Comparison of ENCODE assay signal across 1 cellular context in the genomic region with DNA sequence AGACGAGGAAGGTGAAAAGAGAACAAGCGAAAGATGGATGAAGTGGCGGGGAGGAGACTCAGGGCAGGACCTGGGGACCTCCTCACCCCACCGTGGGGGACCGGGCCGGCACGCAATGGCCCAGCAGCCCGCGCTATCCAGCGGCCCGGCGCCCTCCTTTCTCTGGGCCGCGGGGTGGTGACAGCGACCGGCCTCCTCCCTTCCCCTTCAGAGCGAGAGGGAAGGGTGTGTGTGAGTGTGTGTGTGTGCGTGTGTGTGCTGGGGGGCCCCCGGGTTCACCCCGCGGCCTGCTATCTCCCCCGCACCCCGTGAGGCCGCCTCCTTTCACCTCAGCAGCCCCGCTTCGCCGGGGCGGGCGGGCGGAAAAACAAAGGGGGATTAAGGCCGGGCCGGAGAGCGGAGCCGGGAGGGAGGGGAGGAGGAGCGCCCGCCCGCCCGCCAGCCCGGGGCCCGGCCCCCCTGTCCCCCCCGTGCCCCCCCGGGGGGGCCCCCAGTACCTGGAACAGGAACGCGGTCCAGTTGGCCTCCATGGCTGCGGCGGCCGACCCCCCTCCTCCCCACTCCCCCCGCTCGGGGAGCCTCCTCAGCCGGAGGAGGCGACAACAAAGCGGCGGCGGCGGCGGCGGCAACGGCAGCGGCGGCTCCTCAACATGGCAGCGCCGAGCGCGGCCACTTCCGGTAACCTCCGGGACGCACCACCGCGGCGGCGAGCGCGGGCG.
TF ChIP-seq lines count a peak whose summit lies in the region.

Gene VEZF1 (minus strand): TSS at position 673 of the 719 bp plus-strand sequence. CDS start 143 bp downstream, at position 530.

TF ChIP-seq in HepG2, 621 proteins besides CTCF, POLR2A, EP300 and RAD21 (continued from another document and continues in another):
- peak; percentile 36 for TF ChIP-seq DZIP1 (CRISPR knock-in tag; IDR thresholded peaks at IDR 0.05)
- TF ChIP-seq POLR2AphosphoS5 (IDR thresholded peaks at IDR 0.05; ENCODE audit: low read depth, low read length): no peak; the same call in 1 of the 2 replicates
- TF ChIP-seq PCBP2 (optimal IDR thresholded peaks at IDR 0.05; ENCODE audit: low read depth, low read length, poor library complexity, severe bottlenecking): no peak
- TF ChIP-seq SMAD1 (CRISPR knock-in tag; IDR thresholded peaks at IDR 0.05; ENCODE audit: borderline replicate concordance, low read depth): no peak
- TF ChIP-seq TCF7L2 (IDR thresholded peaks at IDR 0.05; ENCODE audit: low read depth, low read length): no peak
- no peak; the same call in 1 of the 2 replicates for TF ChIP-seq ZNF792 (CRISPR knock-in tag; IDR thresholded peaks at IDR 0.05)
- TF ChIP-seq ZNF446 (CRISPR knock-in tag; IDR thresholded peaks at IDR 0.05): peak; percentile 92; the same call in 1 of the 2 replicates
- 0 out of 2 replicates have a peak, but pooled peaks have one; percentile 73 for TF ChIP-seq MTA1 (CRISPR knock-in tag; IDR thresholded peaks at IDR 0.05; ENCODE audit: borderline replicate concordance)
- TF ChIP-seq HOXA3 (CRISPR knock-in tag; IDR thresholded peaks at IDR 0.05): peak; percentile 74; the same call in 1 of the 2 replicates
- peak; percentile 20 for TF ChIP-seq ZNF451 (CRISPR knock-in tag; IDR thresholded peaks at IDR 0.05)
- TF ChIP-seq KLF6 (CRISPR knock-in tag; IDR thresholded peaks at IDR 0.05): peak; percentile 71; the same call in 1 of the 2 replicates
- no peak for TF ChIP-seq RXRB (CRISPR knock-in tag; IDR thresholded peaks at IDR 0.05; ENCODE audit: borderline replicate concordance)
- TF ChIP-seq ARHGAP35 (CRISPR knock-in tag; IDR thresholded peaks at IDR 0.05; ENCODE audit: borderline replicate concordance): peak; percentile 6; the same call in 1 of the 2 replicates
- no peak for TF ChIP-seq PRPF4 (IDR thresholded peaks at IDR 0.05; ENCODE audit: low read depth, low read length, poor library complexity, severe bottlenecking)
- TF ChIP-seq SALL1 (CRISPR knock-in tag; IDR thresholded peaks at IDR 0.05): peak; percentile 57
- no peak for TF ChIP-seq ZNF18 (CRISPR knock-in tag; IDR thresholded peaks at IDR 0.05; ENCODE audit: insufficient replicate concordance)
- TF ChIP-seq NFATC3 (CRISPR knock-in tag; IDR thresholded peaks at IDR 0.05): 0 out of 2 replicates have a peak, but pooled peaks have one; percentile 54
- TF ChIP-seq, protein P1, sequence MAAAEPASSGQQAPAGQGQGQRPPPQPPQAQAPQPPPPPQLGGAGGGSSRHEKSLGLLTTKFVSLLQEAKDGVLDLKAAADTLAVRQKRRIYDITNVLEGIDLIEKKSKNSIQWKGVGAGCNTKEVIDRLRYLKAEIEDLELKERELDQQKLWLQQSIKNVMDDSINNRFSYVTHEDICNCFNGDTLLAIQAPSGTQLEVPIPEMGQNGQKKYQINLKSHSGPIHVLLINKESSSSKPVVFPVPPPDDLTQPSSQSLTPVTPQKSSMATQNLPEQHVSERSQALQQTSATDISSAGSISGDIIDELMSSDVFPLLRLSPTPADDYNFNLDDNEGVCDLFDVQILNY (CRISPR knock-in tag; conservative IDR thresholded peaks at IDR 0.05): no peak
- no peak for TF ChIP-seq MBD4 (IDR thresholded peaks at IDR 0.05; ENCODE audit: borderline replicate concordance, low read length)
- TF ChIP-seq ZNF326 (CRISPR knock-in tag; IDR thresholded peaks at IDR 0.05; ENCODE audit: borderline replicate concordance): no peak
- TF ChIP-seq ZBED4 (CRISPR knock-in tag; IDR thresholded peaks at IDR 0.05; ENCODE audit: borderline replicate concordance): peak; percentile 45; the same call in 1 of the 2 replicates
- TF ChIP-seq RFX1 (IDR thresholded peaks at IDR 0.05): no peak
- peak; percentile 62; the same call in 1 of the 2 replicates for TF ChIP-seq REPIN1 (CRISPR knock-in tag; IDR thresholded peaks at IDR 0.05; ENCODE audit: borderline replicate concordance, low read depth)
- peak; percentile 83; the same call in 1 of the 2 replicates for TF ChIP-seq AHR (CRISPR knock-in tag; IDR thresholded peaks at IDR 0.05)
- TF ChIP-seq ZNF749 (CRISPR knock-in tag; IDR thresholded peaks at IDR 0.05; ENCODE audit: borderline replicate concordance): 0 out of 2 replicates have a peak, but pooled peaks have one; percentile 28
- TF ChIP-seq ZNF468 (CRISPR knock-in tag; IDR thresholded peaks at IDR 0.05): 0 out of 2 replicates have a peak, but pooled peaks have one; percentile 86
- TF ChIP-seq, protein P2, sequence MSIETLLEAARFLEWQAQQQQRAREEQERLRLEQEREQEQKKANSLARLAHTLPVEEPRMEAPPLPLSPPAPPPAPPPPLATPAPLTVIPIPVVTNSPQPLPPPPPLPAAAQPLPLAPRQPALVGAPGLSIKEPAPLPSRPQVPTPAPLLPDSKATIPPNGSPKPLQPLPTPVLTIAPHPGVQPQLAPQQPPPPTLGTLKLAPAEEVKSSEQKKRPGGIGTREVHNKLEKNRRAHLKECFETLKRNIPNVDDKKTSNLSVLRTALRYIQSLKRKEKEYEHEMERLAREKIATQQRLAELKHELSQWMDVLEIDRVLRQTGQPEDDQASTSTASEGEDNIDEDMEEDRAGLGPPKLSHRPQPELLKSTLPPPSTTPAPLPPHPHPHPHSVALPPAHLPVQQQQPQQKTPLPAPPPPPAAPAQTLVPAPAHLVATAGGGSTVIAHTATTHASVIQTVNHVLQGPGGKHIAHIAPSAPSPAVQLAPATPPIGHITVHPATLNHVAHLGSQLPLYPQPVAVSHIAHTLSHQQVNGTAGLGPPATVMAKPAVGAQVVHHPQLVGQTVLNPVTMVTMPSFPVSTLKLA (IDR thresholded peaks at IDR 0.05): no peak
- TF ChIP-seq MAFF (IDR thresholded peaks at IDR 0.05; ENCODE audit: low read depth, low read length): no peak
- no peak for TF ChIP-seq ZNF101 (CRISPR knock-in tag; IDR thresholded peaks at IDR 0.05; ENCODE audit: borderline replicate concordance, low read depth)
- TF ChIP-seq TGIF2 (CRISPR knock-in tag; IDR thresholded peaks at IDR 0.05): 0 out of 2 replicates have a peak, but pooled peaks have one; percentile 27
- TF ChIP-seq ZNF160 (CRISPR knock-in tag; IDR thresholded peaks at IDR 0.05): peak; percentile 83
- TF ChIP-seq ZNF564 (CRISPR knock-in tag; IDR thresholded peaks at IDR 0.05): 0 out of 2 replicates have a peak, but pooled peaks have one; percentile 28
- TF ChIP-seq ZNF142 (CRISPR knock-in tag; IDR thresholded peaks at IDR 0.05): peak; percentile 100
- TF ChIP-seq KMT2B (CRISPR knock-in tag; IDR thresholded peaks at IDR 0.05): peak; percentile 20
- TF ChIP-seq ZNF580 (CRISPR knock-in tag; IDR thresholded peaks at IDR 0.05; ENCODE audit: borderline replicate concordance, low read depth): peak; percentile 47; the same call in 1 of the 2 replicates
- no peak for TF ChIP-seq HNRNPH1 (optimal IDR thresholded peaks at IDR 0.05; ENCODE audit: low read depth, low read length)
- peak; percentile 86 for TF ChIP-seq HNRNPK (IDR thresholded peaks at IDR 0.05; ENCODE audit: low read depth, low read length, poor library complexity, severe bottlenecking)
